ENCODE assay signal across 9 cellular contexts in the genomic region with DNA sequence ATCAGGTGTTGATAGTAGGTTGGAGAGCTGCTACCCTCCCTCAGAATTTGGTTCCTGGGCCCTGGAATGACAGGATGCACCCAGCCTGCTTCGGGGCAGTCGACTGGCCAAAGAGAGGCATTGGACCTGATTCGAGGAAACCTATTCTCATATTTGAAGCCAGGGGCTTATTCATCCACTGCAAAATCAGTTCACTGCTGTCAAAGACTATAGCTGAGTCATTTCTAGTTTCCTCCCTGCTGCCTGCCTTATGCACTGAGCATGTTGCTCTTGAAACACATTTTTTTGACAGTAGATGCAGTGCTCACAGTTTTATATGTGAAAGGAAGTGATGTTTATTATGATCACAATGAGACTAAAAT.
DNase-seq lines count a peak whose midpoint lies in the region; ATAC-seq and TF ChIP-seq lines count a peak whose summit lies in the region.
"Had no signal": no experiment of that assay in that cellular context is flagged by ENCODE, and none has a peak within 500 bp of the region (broad histone marks: within the 10 kb centered on the region; RNA-seq: fewer than 3 reads in every experiment).

No MANE protein-coding gene starts in this region.

- H3F3A ChIP-seq in PC-9 (ENCODE audit: insufficient read depth, low read depth) = peaks cover 7% of the 10 kb centered on the region; the same call in 1 of the 2 replicates

- BruUV-seq in PC-9 (replicated peaks; lab: Mats Ljungman, UMichigan) = no TSS peak

- no peaks in the 10 kb centered on the region for H3K36me3 Mint-ChIP-seq in osteocyte (ENCODE audit: unreplicated experiment)

- DNase-seq in ELR (ENCODE audit: low read depth) (peak; percentile 81), PC-9 (no peak), fibroblast of peridontal ligament (ENCODE audit: extremely low read depth) (peak; percentile 39), COR-L47 (lab: John Stamatoyannopoulos, UW) (no peak), osteocyte (ENCODE audit: extremely low spot score, unreplicated experiment) (no peak)
- DNase-seq: Kasumi-1 had no signal

- POLR2A ChIA-PET in PC-9 (lab: Charles Lee; ENCODE audit: unreplicated experiment) = no interaction called here

- ATAC-seq in GM21576 (IDR thresholded peaks at IDR 0.05; ENCODE audit: unreplicated experiment) = peak; percentile 66
- no peak for ATAC-seq in GM19455 (IDR thresholded peaks at IDR 0.05; ENCODE audit: unreplicated experiment)
- no peak for ATAC-seq in GM19463 (IDR thresholded peaks at IDR 0.05; ENCODE audit: unreplicated experiment)

- peaks cover 18% of the 10 kb centered on the region for H3K27me3 ChIP-seq in PC-9 (ENCODE audit: insufficient read depth, low read depth)

- peaks cover 6% of the 10 kb centered on the region; the same call in 1 of the 2 replicates for H3K4me1 ChIP-seq in PC-9 (replicated peaks; ENCODE audit: insufficient read depth)

- peaks cover 3% of the 10 kb centered on the region for H3K27me3 Mint-ChIP-seq in osteocyte (ENCODE audit: unreplicated experiment)

- H3K9me3 ChIP-seq in PC-9 (ENCODE audit: insufficient read depth, low read depth) = no peaks in the 10 kb centered on the region

- H2AFZ ChIP-seq in PC-9 = no peak overlapping the region

- intact Hi-C loops in PC-9 (cut with micrococcal nuclease; ENCODE audit: unreplicated experiment) = loop anchor here (5.0 kb wide), 1 partner anchor 180 kb away; no protein-coding TSS in a partner anchor

- H3K36me3 ChIP-seq in PC-9 (ENCODE audit: low read depth) = no peaks in the 10 kb centered on the region

- no peaks in the 10 kb centered on the region for H3K9me2 ChIP-seq in PC-9 (ENCODE audit: insufficient read depth)

- peaks cover 7% of the 10 kb centered on the region for H3K4me1 Mint-ChIP-seq in osteocyte (ENCODE audit: unreplicated experiment)

- H3K4me3 ChIP-seq in PC-9 = no peak overlapping the region

- CTCF ChIA-PET in PC-9 (lab: Charles Lee) = interaction anchor here (1.4 kb wide), 1 partner anchor 178 kb away, joined by 3 read pairs; no protein-coding TSS in a partner anchor

- no peaks in the 10 kb centered on the region for H3K9me3 Mint-ChIP-seq in osteocyte (ENCODE audit: unreplicated experiment)

- H4K20me1 ChIP-seq in PC-9 (ENCODE audit: insufficient read depth) = no peaks in the 10 kb centered on the region

- no peak overlapping the region for H3K4me2 ChIP-seq in PC-9

- H3K27ac Mint-ChIP-seq in osteocyte (ENCODE audit: unreplicated experiment) = no peak overlapping the region

- no peaks in the 10 kb centered on the region for H3K79me2 ChIP-seq in PC-9 (ENCODE audit: low read depth)

- TF ChIP-seq CTCF in PC-9 (conservative IDR thresholded peaks at IDR 0.05) (0 out of 2 replicates have a peak, but pooled peaks have one; percentile 6), osteocyte (IDR thresholded peaks at IDR 0.05) (no peak)

- H3K27ac ChIP-seq in PC-9 = no peak overlapping the region

- H3K4me3 Mint-ChIP-seq in osteocyte (ENCODE audit: unreplicated experiment) = no peak overlapping the region

Comparison
In these comparisons a context has a peak if more than half of its experiments do, and no peak if none do; other contexts are left out.
1. DNase-seq: peak in ELR (single experiment) and fibroblast of peridontal ligament (single experiment); none in PC-9 (0 of 2), COR-L47 (single experiment) and osteocyte (single experiment).